34 cellular contexts compared by ENCODE assay signal in genomic region chr16:78851266-78851665, GRCh38.
"Had no signal": no experiment of that assay in that cellular context is flagged by ENCODE, and none has a peak within 500 bp of the region (broad histone marks: within the 10 kb centered on the region; RNA-seq: fewer than 3 reads in every experiment).

No MANE protein-coding gene starts in this region.

- H3K36me3 Mint-ChIP-seq: activated naive CD4-positive, alpha-beta T cell treated with anti-CD3 and anti-CD28 coated beads, Interleukin-2, amount 50 U/mL, for 72 hours had no signal

- H3K9me3 ChIP-seq: adrenal gland, body of pancreas, breast epithelium had no signal

- ATAC-seq: activated CD8-positive, alpha-beta memory T cell treated with anti-CD3 and anti-CD28 coated beads, Interleukin-2, amount 10 ng/mL, durations not matched to agents 7 days and 5 days; activated CD8-positive, alpha-beta T cell treated with anti-CD3 and anti-CD28 coated beads, Interleukin-2, amount 10 ng/mL, durations not matched to agents 7 days and 5 days; activated naive CD4-positive, alpha-beta T cell treated with anti-CD3 and anti-CD28 coated beads, Interleukin-2, amount 50 U/mL, for 72 hours; body of pancreas had no signal

- H3K4me3 Mint-ChIP-seq: activated B cell treated with CpG ODN at 0.5 μM for 24 hours; activated CD4-positive, alpha-beta memory T cell treated with anti-CD3 and anti-CD28 coated beads, Interleukin-2, amount 10 ng/mL, durations not matched to agents 7 days and 5 days; activated CD4-positive, alpha-beta T cell treated with anti-CD3 and anti-CD28 coated beads, Interleukin-2, amount 10 ng/mL, durations not matched to agents 24 days and 14 days; activated CD8-positive, alpha-beta memory T cell treated with anti-CD3 and anti-CD28 coated beads, Interleukin-2, amount 10 ng/mL, durations not matched to agents 7 days and 5 days; activated CD8-positive, alpha-beta T cell treated with anti-CD3 and anti-CD28 coated beads, Interleukin-2, amount 10 ng/mL, durations not matched to agents 7 days and 5 days; activated naive CD4-positive, alpha-beta T cell treated with anti-CD3 and anti-CD28 coated beads for 36 hours; activated naive CD8-positive, alpha-beta T cell treated with anti-CD3 and anti-CD28 coated beads for 36 hours; activated T-cell treated with anti-CD3 and anti-CD28 coated beads, Interleukin-2, amount 50 U/mL, for 24 hours; T-helper 1 cell treated with Interleukin-12 subunit alpha and Interleukin-12 subunit beta and Interleukin-4 antibody, amounts not matched to agents 30 μg/mL and 1 μg/mL, for 36 hours; T-helper 2 cell treated with Interferon-gamma antibody and Interleukin-4, amounts not matched to agents 5 μg/mL and 100 μg/mL, for 36 hours had no signal

- H3K27ac ChIP-seq: adrenal gland, body of pancreas, brain microvascular endothelial cell, breast epithelium, VCaP had no signal

- H3K4me3 ChIP-seq: adrenal gland, body of pancreas, breast epithelium had no signal

- H3K27me3 ChIP-seq: adrenal gland, body of pancreas, brain microvascular endothelial cell, breast epithelium had no signal

- DNase-seq: activated B cell treated with CpG ODN at 0.5 μM for 24 hours; activated CD4-positive, alpha-beta memory T cell treated with anti-CD3 and anti-CD28 coated beads, Interleukin-2, amount 10 ng/mL, durations not matched to agents 7 days and 5 days; activated CD4-positive, alpha-beta T cell treated with anti-CD3 and anti-CD28 coated beads for 4 hours; activated CD4-positive, alpha-beta T cell treated with anti-CD3 and anti-CD28 coated beads, Interleukin-2, amount 10 ng/mL, durations not matched to agents 24 days and 14 days; activated CD4-positive, alpha-beta T cell treated with anti-CD3 and anti-CD28 coated beads, Interleukin-2, amount 50 U/mL, for 48 hours; activated CD4-positive, CD25-positive, alpha-beta regulatory T cell treated with anti-CD3 and anti-CD28 coated beads, Interleukin-2, amount 50 U/mL, for 72 hours; activated CD8-positive, alpha-beta memory T cell treated with anti-CD3 and anti-CD28 coated beads for 24 hours; activated CD8-positive, alpha-beta memory T cell treated with anti-CD3 and anti-CD28 coated beads, Interleukin-2, amount 10 ng/mL, durations not matched to agents 7 days and 5 days; activated CD8-positive, alpha-beta memory T cell treated with anti-CD3 and anti-CD28 coated beads, Interleukin-2, amount 50 U/mL, for 48 hours; activated CD8-positive, alpha-beta T cell treated with anti-CD3 and anti-CD28 coated beads, Interleukin-2, amount 10 ng/mL, durations not matched to agents 7 days and 5 days; activated effector memory CD4-positive, alpha-beta T cell treated with anti-CD3 and anti-CD28 coated beads, Interleukin-2, amount 50 U/mL, for 16 hours; activated gamma-delta T cell treated with Interleukin-2 at 50 U/mL for 16 hours; activated naive CD4-positive, alpha-beta T cell; activated naive CD4-positive, alpha-beta T cell treated with anti-CD3 and anti-CD28 coated beads for 36 hours; activated naive CD4-positive, alpha-beta T cell treated with anti-CD3 and anti-CD28 coated beads, Interleukin-2, amount 50 U/mL, for 16 hours; activated naive CD8-positive, alpha-beta T cell treated with anti-CD3 and anti-CD28 coated beads for 36 hours; activated T-cell treated with anti-CD3 and anti-CD28 coated beads, Interleukin-2, amount 50 U/mL, for 24 hours; activated T-cell treated with anti-CD3 and anti-CD28 coated beads, Interleukin-2, amount 50 U/mL, for 48 hours; adrenal gland; amniotic stem cell; aorta; body of pancreas; brain microvascular endothelial cell; central memory CD4-positive, alpha-beta T cell; T-helper 1 cell; T-helper 2 cell; T-helper 9 cell had no signal

- H3K9me3 Mint-ChIP-seq: activated B cell treated with CpG ODN at 0.5 μM for 24 hours; activated naive CD4-positive, alpha-beta T cell treated with anti-CD3 and anti-CD28 coated beads for 36 hours; activated naive CD8-positive, alpha-beta T cell treated with anti-CD3 and anti-CD28 coated beads for 36 hours; activated T-cell treated with anti-CD3 and anti-CD28 coated beads, Interleukin-2, amount 50 U/mL, for 24 hours; T-helper 2 cell treated with Interferon-gamma antibody and Interleukin-4, amounts not matched to agents 5 μg/mL and 100 μg/mL, for 36 hours had no signal

- H3K27ac Mint-ChIP-seq: activated B cell treated with CpG ODN at 0.5 μM for 24 hours; activated CD4-positive, alpha-beta memory T cell treated with anti-CD3 and anti-CD28 coated beads, Interleukin-2, amount 10 ng/mL, durations not matched to agents 7 days and 5 days; activated CD4-positive, alpha-beta T cell treated with anti-CD3 and anti-CD28 coated beads, Interleukin-2, amount 10 ng/mL, durations not matched to agents 24 days and 14 days; activated CD8-positive, alpha-beta memory T cell treated with anti-CD3 and anti-CD28 coated beads, Interleukin-2, amount 10 ng/mL, durations not matched to agents 7 days and 5 days; activated CD8-positive, alpha-beta T cell treated with anti-CD3 and anti-CD28 coated beads, Interleukin-2, amount 10 ng/mL, durations not matched to agents 7 days and 5 days; activated naive CD4-positive, alpha-beta T cell treated with anti-CD3 and anti-CD28 coated beads for 36 hours; activated naive CD4-positive, alpha-beta T cell treated with anti-CD3 and anti-CD28 coated beads, Interleukin-2, amount 50 U/mL, for 72 hours; activated naive CD8-positive, alpha-beta T cell treated with anti-CD3 and anti-CD28 coated beads for 36 hours; activated T-cell treated with anti-CD3 and anti-CD28 coated beads, Interleukin-2, amount 50 U/mL, for 24 hours; T-helper 1 cell treated with Interleukin-12 subunit alpha and Interleukin-12 subunit beta and Interleukin-4 antibody, amounts not matched to agents 30 μg/mL and 1 μg/mL, for 36 hours; T-helper 2 cell treated with Interferon-gamma antibody and Interleukin-4, amounts not matched to agents 5 μg/mL and 100 μg/mL, for 36 hours had no signal

- H3K4me1 ChIP-seq: adrenal gland, body of pancreas, breast epithelium had no signal

- FAIRE-seq: astrocyte, TTC549 had no signal

- H3K27me3 Mint-ChIP-seq: activated B cell treated with CpG ODN at 0.5 μM for 24 hours; activated CD4-positive, alpha-beta memory T cell treated with anti-CD3 and anti-CD28 coated beads, Interleukin-2, amount 10 ng/mL, durations not matched to agents 7 days and 5 days; activated CD4-positive, alpha-beta T cell treated with anti-CD3 and anti-CD28 coated beads, Interleukin-2, amount 10 ng/mL, durations not matched to agents 24 days and 14 days; activated CD8-positive, alpha-beta memory T cell treated with anti-CD3 and anti-CD28 coated beads, Interleukin-2, amount 10 ng/mL, durations not matched to agents 7 days and 5 days; activated naive CD8-positive, alpha-beta T cell treated with anti-CD3 and anti-CD28 coated beads for 36 hours; activated T-cell treated with anti-CD3 and anti-CD28 coated beads, Interleukin-2, amount 50 U/mL, for 24 hours had no signal

- H3K4me1 Mint-ChIP-seq: activated B cell treated with CpG ODN at 0.5 μM for 24 hours; activated CD4-positive, alpha-beta T cell treated with anti-CD3 and anti-CD28 coated beads, Interleukin-2, amount 10 ng/mL, durations not matched to agents 24 days and 14 days; activated CD8-positive, alpha-beta memory T cell treated with anti-CD3 and anti-CD28 coated beads, Interleukin-2, amount 10 ng/mL, durations not matched to agents 7 days and 5 days; activated naive CD8-positive, alpha-beta T cell treated with anti-CD3 and anti-CD28 coated beads for 36 hours had no signal

- H3K36me3 ChIP-seq: adrenal gland, brain microvascular endothelial cell, breast epithelium had no signal
